ENCODE assay signal across 28 cellular contexts in genomic region chr4:155785828-155786227, GRCh38.
"Had no signal": no experiment of that assay in that cellular context is flagged by ENCODE, and none has a peak within 500 bp of the region (broad histone marks: within the 10 kb centered on the region; RNA-seq: fewer than 3 reads in every experiment).

No MANE protein-coding gene starts in this region.

- H3K4me3 ChIP-seq: Peyer's patch had no signal

- H3K27me3 ChIP-seq: brain microvascular endothelial cell, Peyer's patch had no signal

- H3K4me3 Mint-ChIP-seq: activated CD4-positive, alpha-beta T cell treated with anti-CD3 and anti-CD28 coated beads, Interleukin-2, amount 10 ng/mL, durations not matched to agents 24 days and 14 days; activated CD8-positive, alpha-beta T cell treated with anti-CD3 and anti-CD28 coated beads for 36 hours; activated naive CD4-positive, alpha-beta T cell treated with anti-CD3 and anti-CD28 coated beads, Interleukin-2, amount 10 ng/mL, durations not matched to agents 7 days and 5 days; activated naive CD8-positive, alpha-beta T cell; activated naive CD8-positive, alpha-beta T cell treated with anti-CD3 and anti-CD28 coated beads, Interleukin-2, amount 50 U/mL, for 24 hours; activated T-cell treated with anti-CD3 and anti-CD28 coated beads, Interleukin-2, amount 50 U/mL, for 72 hours; activated T-helper 17 cell treated with anti-CD3 and anti-CD28 coated beads, Interleukin-2, amount 50 U/mL, for 72 hours; central memory CD8-positive, alpha-beta T cell had no signal

- ATAC-seq: activated CD8-positive, alpha-beta T cell treated with anti-CD3 and anti-CD28 coated beads for 36 hours; activated naive CD8-positive, alpha-beta T cell treated with anti-CD3 and anti-CD28 coated beads, Interleukin-2, amount 50 U/mL, for 24 hours; activated T-cell treated with anti-CD3 and anti-CD28 coated beads, Interleukin-2, amount 50 U/mL, for 72 hours; activated T-helper 17 cell treated with anti-CD3 and anti-CD28 coated beads, Interleukin-2, amount 50 U/mL, for 72 hours; PC-3 had no signal

- H3K9me3 Mint-ChIP-seq: activated CD4-positive, alpha-beta T cell treated with anti-CD3 and anti-CD28 coated beads, Interleukin-2, amount 10 ng/mL, durations not matched to agents 24 days and 14 days; activated CD8-positive, alpha-beta T cell treated with anti-CD3 and anti-CD28 coated beads for 36 hours; activated naive CD4-positive, alpha-beta T cell treated with anti-CD3 and anti-CD28 coated beads, Interleukin-2, amount 10 ng/mL, durations not matched to agents 7 days and 5 days; activated naive CD8-positive, alpha-beta T cell treated with anti-CD3 and anti-CD28 coated beads, Interleukin-2, amount 50 U/mL, for 24 hours; activated T-cell treated with anti-CD3 and anti-CD28 coated beads, Interleukin-2, amount 50 U/mL, for 72 hours; activated T-helper 17 cell treated with anti-CD3 and anti-CD28 coated beads, Interleukin-2, amount 50 U/mL, for 72 hours; central memory CD8-positive, alpha-beta T cell had no signal

- H3K4me1 Mint-ChIP-seq: activated CD4-positive, alpha-beta T cell treated with anti-CD3 and anti-CD28 coated beads, Interleukin-2, amount 10 ng/mL, durations not matched to agents 24 days and 14 days; activated naive CD4-positive, alpha-beta T cell treated with anti-CD3 and anti-CD28 coated beads, Interleukin-2, amount 10 ng/mL, durations not matched to agents 7 days and 5 days; activated naive CD8-positive, alpha-beta T cell treated with anti-CD3 and anti-CD28 coated beads, Interleukin-2, amount 50 U/mL, for 24 hours; activated T-helper 17 cell treated with anti-CD3 and anti-CD28 coated beads, Interleukin-2, amount 50 U/mL, for 72 hours had no signal

- H3K36me3 Mint-ChIP-seq: activated naive CD4-positive, alpha-beta T cell treated with anti-CD3 and anti-CD28 coated beads, Interleukin-2, amount 10 ng/mL, durations not matched to agents 7 days and 5 days had no signal

- H3K4me1 ChIP-seq: Peyer's patch had no signal

- H3K27me3 Mint-ChIP-seq: activated CD4-positive, alpha-beta T cell treated with anti-CD3 and anti-CD28 coated beads, Interleukin-2, amount 10 ng/mL, durations not matched to agents 24 days and 14 days; activated naive CD4-positive, alpha-beta T cell treated with anti-CD3 and anti-CD28 coated beads, Interleukin-2, amount 10 ng/mL, durations not matched to agents 7 days and 5 days; central memory CD8-positive, alpha-beta T cell had no signal

- H3K36me3 ChIP-seq: brain microvascular endothelial cell, Peyer's patch had no signal

- DNase-seq: activated CD4-positive, alpha-beta T cell treated with anti-CD3 and anti-CD28 coated beads, Interleukin-2, amount 10 ng/mL, durations not matched to agents 24 days and 14 days; activated CD4-positive, alpha-beta T cell treated with anti-CD3 and anti-CD28 coated beads, Interleukin-2, amount 50 U/mL, for 4 hours; activated CD8-positive, alpha-beta T cell treated with anti-CD3 and anti-CD28 coated beads for 36 hours; activated gamma-delta T cell treated with Interleukin-2 at 50 U/mL for 16 hours; activated naive CD4-positive, alpha-beta T cell treated with anti-CD3 and anti-CD28 coated beads, Interleukin-2, amount 10 ng/mL, durations not matched to agents 7 days and 5 days; activated naive CD8-positive, alpha-beta T cell treated with anti-CD3 and anti-CD28 coated beads, Interleukin-2, amount 50 U/mL, for 24 hours; activated T-cell treated with anti-CD3 and anti-CD28 coated beads, Interleukin-2, amount 50 U/mL, for 1 hour; activated T-cell treated with anti-CD3 and anti-CD28 coated beads, Interleukin-2, amount 50 U/mL, for 72 hours; anterior cingulate cortex; brain microvascular endothelial cell; KG1; MM.1S; MV-4-11; NCI-H1092; NCI-H1436 treated with DMSO at 0.1 percent for 48 hours; NCI-H1694 treated with DMSO at 0.1 percent for 48 hours; NCI-H2029; NCI-H345; NCI-H524 treated with DMSO at 0.1 percent for 48 hours; NK-92 treated with Interleukin-12 subunit alpha and Interleukin-12 subunit beta, amount 100 ng/mL, for 24 hours; PC-3; Peyer's patch; RPMI8226; SIG-M5; T1000 had no signal

- H3K27ac ChIP-seq: brain microvascular endothelial cell, Peyer's patch had no signal

- H3K27ac Mint-ChIP-seq: activated CD4-positive, alpha-beta T cell treated with anti-CD3 and anti-CD28 coated beads, Interleukin-2, amount 10 ng/mL, durations not matched to agents 24 days and 14 days; activated CD8-positive, alpha-beta T cell treated with anti-CD3 and anti-CD28 coated beads for 36 hours; activated naive CD4-positive, alpha-beta T cell treated with anti-CD3 and anti-CD28 coated beads, Interleukin-2, amount 10 ng/mL, durations not matched to agents 7 days and 5 days; activated naive CD8-positive, alpha-beta T cell; activated naive CD8-positive, alpha-beta T cell treated with anti-CD3 and anti-CD28 coated beads, Interleukin-2, amount 50 U/mL, for 24 hours; activated T-cell treated with anti-CD3 and anti-CD28 coated beads, Interleukin-2, amount 50 U/mL, for 72 hours; activated T-helper 17 cell treated with anti-CD3 and anti-CD28 coated beads, Interleukin-2, amount 50 U/mL, for 72 hours had no signal

- H3K9me3 ChIP-seq: Peyer's patch had no signal
